Comparison of ENCODE assay signal across 9 cellular contexts in genomic region chr21:24428539-24429186, GRCh38.
DNase-seq lines count a peak whose midpoint lies in the region; ATAC-seq and TF ChIP-seq lines count a peak whose summit lies in the region.
"Had no signal": no experiment of that assay in that cellular context is flagged by ENCODE, and none has a peak within 500 bp of the region (broad histone marks: within the 10 kb centered on the region; RNA-seq: fewer than 3 reads in every experiment).

No MANE protein-coding gene starts in this region.

- H3F3A ChIP-seq in PC-3 (ENCODE audit: low read length, unreplicated experiment), result no peaks in the 10 kb centered on the region

- peaks cover 10% of the 10 kb centered on the region for H3K4me1 Mint-ChIP-seq in activated CD4-positive, alpha-beta T cell treated with anti-CD3 and anti-CD28 coated beads for 36 hours
- H3K4me1 Mint-ChIP-seq in type B pancreatic cell (ENCODE audit: unreplicated experiment), result no peaks in the 10 kb centered on the region

- no peaks in the 10 kb centered on the region for H3K9me3 ChIP-seq in PC-3 (ENCODE audit: low read length)
- H3K9me3 ChIP-seq in gastrocnemius medialis, result no peaks in the 10 kb centered on the region

- DNase-seq in activated CD4-positive, alpha-beta T cell treated with anti-CD3 and anti-CD28 coated beads for 36 hours, result peak; percentile 17
- no peak for DNase-seq in activated CD4-positive, alpha-beta T cell treated with anti-CD3 and anti-CD28 coated beads for 1 hour
- DNase-seq in PC-3 (no peak), gastrocnemius medialis (no peak), type B pancreatic cell (ENCODE audit: extremely low spot score, unreplicated experiment) (no peak), kidney tubule cell (ENCODE audit: low spot score) (no peak), OCI-M2 (lab: John Stamatoyannopoulos, UW; ENCODE audit: unreplicated experiment) (no peak)

- H3K9ac ChIP-seq in PC-3 (ENCODE audit: low read length), result no peak overlapping the region

- H3K4me1 ChIP-seq in PC-3 (ENCODE audit: insufficient read depth, low read length) (no peaks in the 10 kb centered on the region), gastrocnemius medialis (no peaks in the 10 kb centered on the region)

- ATAC-seq in activated CD4-positive, alpha-beta T cell treated with anti-CD3 and anti-CD28 coated beads for 36 hours, result peak; percentile 66
- peak; percentile 89 for ATAC-seq in HG02759 (IDR thresholded peaks at IDR 0.05; ENCODE audit: unreplicated experiment)
- ATAC-seq in PC-3, result no peak
- no peak for ATAC-seq in gastrocnemius medialis

- H3K27me3 ChIP-seq in PC-3 (ENCODE audit: low read length) (no peaks in the 10 kb centered on the region), gastrocnemius medialis (no peaks in the 10 kb centered on the region)
- H3K27me3 ChIP-seq: cardiac muscle cell had no signal

- peak overlapping the region; percentile 83 for H3K27ac Mint-ChIP-seq in activated CD4-positive, alpha-beta T cell treated with anti-CD3 and anti-CD28 coated beads for 36 hours
- H3K27ac Mint-ChIP-seq in type B pancreatic cell, result no peak overlapping the region

- H3K36me3 ChIP-seq in PC-3 (ENCODE audit: low read depth, low read length) (no peaks in the 10 kb centered on the region), gastrocnemius medialis (no peaks in the 10 kb centered on the region)
- H3K36me3 ChIP-seq: cardiac muscle cell had no signal

- H3K4me2 ChIP-seq in PC-3 (ENCODE audit: low read length), result peak overlapping the region; percentile 46; the same call in 1 of the 2 replicates

- CTCF ChIA-PET in activated CD4-positive, alpha-beta T cell treated with anti-CD3 and anti-CD28 coated beads for 36 hours (lab: Charles Lee), result no interaction called here
- CTCF ChIA-PET in PC-3 (lab: Charles Lee), result no interaction called here

- no peaks in the 10 kb centered on the region for H4K20me1 ChIP-seq in PC-3 (ENCODE audit: low read length)

- H2AFZ ChIP-seq in PC-3 (ENCODE audit: low read length), result peak overlapping the region; percentile 56

- POLR2A ChIA-PET in activated CD4-positive, alpha-beta T cell treated with anti-CD3 and anti-CD28 coated beads for 36 hours (lab: Charles Lee), result no interaction called here
- POLR2A ChIA-PET in PC-3 (lab: Charles Lee; ENCODE audit: unreplicated experiment), result no interaction called here

- in situ Hi-C loops in gastrocnemius medialis (cut with MboI; ENCODE audit: low sequenced_read_pairs in 4 of 4), result no loop called here

- no peak for TF ChIP-seq POLR2A in gastrocnemius medialis (IDR thresholded peaks at IDR 0.05)

- no peaks in the 10 kb centered on the region for H3K9me2 ChIP-seq in PC-3 (replicated peaks; ENCODE audit: low read length)

- peak overlapping the region; percentile 69 for H3K4me3 Mint-ChIP-seq in activated CD4-positive, alpha-beta T cell treated with anti-CD3 and anti-CD28 coated beads for 36 hours
- no peak overlapping the region for H3K4me3 Mint-ChIP-seq in type B pancreatic cell

- H3K79me2 ChIP-seq in PC-3 (ENCODE audit: low read length), result no peaks in the 10 kb centered on the region

- H3K27ac ChIP-seq in PC-3 (ENCODE audit: low read length) (no peak overlapping the region), gastrocnemius medialis (no peak overlapping the region)
- H3K27ac ChIP-seq: cardiac muscle cell had no signal

- peaks cover 5% of the 10 kb centered on the region for H3K9me3 Mint-ChIP-seq in activated CD4-positive, alpha-beta T cell treated with anti-CD3 and anti-CD28 coated beads for 36 hours (ENCODE audit: low read depth)
- no peaks in the 10 kb centered on the region for H3K9me3 Mint-ChIP-seq in type B pancreatic cell

- H3K27me3 Mint-ChIP-seq in activated CD4-positive, alpha-beta T cell treated with anti-CD3 and anti-CD28 coated beads for 36 hours, result no peaks in the 10 kb centered on the region
- no peaks in the 10 kb centered on the region for H3K27me3 Mint-ChIP-seq in type B pancreatic cell

- no TSS peak for BruUV-seq in PC-3 (replicated peaks; lab: Mats Ljungman, UMichigan)

- no peak overlapping the region for H3K4me3 ChIP-seq in PC-3 (ENCODE audit: low read length)
- peak overlapping the region in 3 of 4 donors; percentile 14 to 29 (median 20) for H3K4me3 ChIP-seq in gastrocnemius medialis
- H3K4me3 ChIP-seq: cardiac muscle cell had no signal

- intact Hi-C loops in activated CD4-positive, alpha-beta T cell treated with anti-CD3 and anti-CD28 coated beads for 36 hours (cut with DNase I, micrococcal nuclease), result no loop called here
- intact Hi-C loops in PC-3 (cut with micrococcal nuclease) (no loop called here), gastrocnemius medialis (cut with DNase I; ENCODE audit: low total_unique reads) (no loop called here)

- TF ChIP-seq CTCF in PC-3 (conservative IDR thresholded peaks at IDR 0.05; ENCODE audit: low read depth, low read length) (no peak), gastrocnemius medialis (IDR thresholded peaks at IDR 0.05 in 4 of 5, conservative IDR thresholded peaks at IDR 0.05 in 1 of 5) (no peak), type B pancreatic cell (conservative IDR thresholded peaks at IDR 0.05) (no peak)

- no peaks in the 10 kb centered on the region for H3K36me3 Mint-ChIP-seq in activated CD4-positive, alpha-beta T cell treated with anti-CD3 and anti-CD28 coated beads for 36 hours (ENCODE audit: low read depth)
- no peaks in the 10 kb centered on the region for H3K36me3 Mint-ChIP-seq in type B pancreatic cell

Comparison
In these comparisons a context has a peak if more than half of its experiments do, and no peak if none do; other contexts are left out.
1. ATAC-seq: peak in activated CD4-positive, alpha-beta T cell treated with anti-CD3 and anti-CD28 coated beads for 36 hours (single experiment) and HG02759 (single experiment); none in PC-3 (single experiment) and gastrocnemius medialis (0 of 2).